In genomic region chr2:61632276-61633169, GRCh38 we compare ENCODE assay signal across 1 cellular context.
TF ChIP-seq lines count a peak whose summit lies in the region.

No MANE protein-coding gene starts in this region.

TF ChIP-seq in HCT116, 20 proteins besides CTCF, POLR2A, EP300 and RAD21 (continued from another document):
- TF ChIP-seq REST (IDR thresholded peaks at IDR 0.05; ENCODE audit: low read depth) (no peak), MAX (IDR thresholded peaks at IDR 0.05) (no peak), ZFX (IDR thresholded peaks at IDR 0.05) (no peak), EZH2 (IDR thresholded peaks at IDR 0.05) (no peak), JUND (IDR thresholded peaks at IDR 0.05) (no peak), POLR2AphosphoS5 (IDR thresholded peaks at IDR 0.05; ENCODE audit: low read depth, low read length) (no peak)
